Comparison of ENCODE assay signal across 21 cellular contexts in the genomic region with DNA sequence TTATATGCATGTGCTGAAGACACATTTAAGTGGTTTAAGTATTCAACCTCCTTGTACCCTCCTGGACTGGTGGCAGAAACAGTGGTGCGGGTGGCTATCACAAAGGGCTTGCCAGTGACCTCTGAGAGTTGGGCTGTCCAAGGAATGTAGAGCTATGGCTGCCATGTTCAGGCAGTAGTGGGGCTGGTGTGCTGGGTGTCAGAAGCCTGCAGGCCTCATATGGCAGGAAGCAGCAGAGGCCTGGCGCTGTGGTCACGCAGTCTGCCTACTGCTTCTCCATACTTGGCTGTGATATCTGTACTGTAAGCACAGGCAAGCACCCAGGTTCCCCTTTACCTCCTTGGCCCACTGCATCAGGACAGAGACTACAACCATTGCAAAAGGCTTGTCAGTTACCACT.
DNase-seq lines count a peak whose midpoint lies in the region; ATAC-seq, FAIRE-seq and TF ChIP-seq lines count a peak whose summit lies in the region.
"Had no signal": no experiment of that assay in that cellular context is flagged by ENCODE, and none has a peak within 500 bp of the region (broad histone marks: within the 10 kb centered on the region; RNA-seq: fewer than 3 reads in every experiment).

No MANE protein-coding gene starts in this region.

- TF ChIP-seq RAD21 in GM12878 (IDR thresholded peaks at IDR 0.05; ENCODE audit: insufficient read depth, low read depth, low read length): no peak

- WGBS in GM12878 (ENCODE audit: insufficient coverage, insufficient replicate concordance, low lambda C conversion rate, missing lambda C conversion rate): 51% methylated on average over 3 of the region's 3 CpGs
- WGBS in lower leg skin, 2 donors: 95 to 98% methylated on average over 3 of the region's 3 CpGs

- H3K4me1 ChIP-seq in DND-41 (ENCODE audit: insufficient read depth, low read length): no peaks in the 10 kb centered on the region
- no peaks in the 10 kb centered on the region for H3K4me1 ChIP-seq in GM12878 (ENCODE audit: control insufficient read depth, insufficient read depth, low read length)
- H3K4me1 ChIP-seq: BLaER1, Caco-2 had no signal

- H2AFZ ChIP-seq in DND-41 (ENCODE audit: low read depth, low read length): no peak overlapping the region
- no peak overlapping the region for H2AFZ ChIP-seq in GM12878 (ENCODE audit: control insufficient read depth, low read depth, low read length)
- H2AFZ ChIP-seq: GM23248 had no signal

- H3K9me3 ChIP-seq in DND-41 (ENCODE audit: insufficient read depth, low read length, severe bottlenecking) (no peaks in the 10 kb centered on the region), GM12878 (replicated peaks; ENCODE audit: control insufficient read depth, insufficient read depth, low read length) (no peaks in the 10 kb centered on the region)
- H3K9me3 ChIP-seq: Caco-2 had no signal

- H3K36me3 Mint-ChIP-seq in stimulated activated effector memory CD8-positive, alpha-beta T cell treated with anti-CD3 and anti-CD28 coated beads, Interleukin-12 subunit alpha, Interleukin-12 subunit beta, amount 100 ng/mL, for 72 hours: no peaks in the 10 kb centered on the region
- H3K36me3 Mint-ChIP-seq: CD4-positive, CD25-positive, alpha-beta regulatory T cell; CD8-positive, alpha-beta T cell had no signal

- CTCF ChIA-PET in GM12878 (lab: Yijun Ruan, JAX): interaction anchor here (1.2 kb wide), 1 partner anchor 14 kb away, joined by 3 read pairs; no protein-coding TSS in a partner anchor

- intact Hi-C loops in GM12878 (cut with micrococcal nuclease; ENCODE audit: unreplicated experiment) (no loop called here), lower leg skin (cut with DNase I; ENCODE audit: low total_unique reads) (no loop called here)

- no peak for DNase-seq in DND-41
- no peak for DNase-seq in GM12878 (ENCODE audit: low read depth, low spot score)
- DNase-seq in stimulated activated effector memory CD8-positive, alpha-beta T cell treated with anti-CD3 and anti-CD28 coated beads, Interleukin-12 subunit alpha, Interleukin-12 subunit beta, amount 100 ng/mL, for 72 hours (ENCODE audit: low spot score in 2 of 2): no peak
- DNase-seq in lower leg skin (ENCODE audit: low spot score in 2 of 2): no peak
- DNase-seq in cerebellum (ENCODE audit: low spot score): no peak
- no peak for DNase-seq in stimulated activated CD4-positive, alpha-beta T cell treated with anti-CD3 and anti-CD28 coated beads, Interleukin-12 subunit alpha, Interleukin-12 subunit beta, amount 100 ng/mL, for 4 hours
- DNase-seq: Caco-2; CD4-positive, CD25-positive, alpha-beta regulatory T cell; CD8-positive, alpha-beta T cell; DMS153; EL; GDM1; GM23248; H7; HCEC 1CT had no signal

- in situ Hi-C loops in GM12878 (cut with MboI): no loop called here

- no peaks in the 10 kb centered on the region for H4K20me1 ChIP-seq in DND-41 (ENCODE audit: insufficient read depth, low read length)
- H4K20me1 ChIP-seq in GM12878 (ENCODE audit: control insufficient read depth, insufficient read depth): no peaks in the 10 kb centered on the region
- H4K20me1 ChIP-seq: BLaER1 had no signal

- H3K4me1 Mint-ChIP-seq in stimulated activated effector memory CD8-positive, alpha-beta T cell treated with anti-CD3 and anti-CD28 coated beads, Interleukin-12 subunit alpha, Interleukin-12 subunit beta, amount 100 ng/mL, for 72 hours: no peaks in the 10 kb centered on the region
- H3K4me1 Mint-ChIP-seq: B cell; CD4-positive, CD25-positive, alpha-beta regulatory T cell had no signal

- ATAC-seq in DND-41 (ENCODE audit: insufficient read depth, low read depth) (peak; percentile 47; the same call in 1 of the 3 replicates), GM12878 (peak; percentile 53)
- ATAC-seq in stimulated activated effector memory CD8-positive, alpha-beta T cell treated with anti-CD3 and anti-CD28 coated beads, Interleukin-12 subunit alpha, Interleukin-12 subunit beta, amount 100 ng/mL, for 72 hours: peak; percentile 26
- ATAC-seq: CD8-positive, alpha-beta T cell had no signal

- H3K4me2 ChIP-seq in DND-41 (ENCODE audit: insufficient read depth, low read length) (no peak overlapping the region), GM12878 (ENCODE audit: control insufficient read depth, insufficient read depth) (no peak overlapping the region)
- H3K4me2 ChIP-seq: BLaER1 had no signal

- TF ChIP-seq CTCF in DND-41 (IDR thresholded peaks at IDR 0.05; ENCODE audit: borderline replicate concordance, extremely low read depth, low read length, poor library complexity, severe bottlenecking) (no peak), GM12878 (IDR thresholded peaks at IDR 0.05 in 2 of 3, conservative IDR thresholded peaks at IDR 0.05 in 1 of 3; ENCODE audit: control insufficient read depth in 2 of 3, extremely low read depth in 1 of 3, insufficient read depth in 1 of 3, low read depth in 3 of 3, low read length in 3 of 3) (no peak), lower leg skin (IDR thresholded peaks at IDR 0.05) (no peak)

- SMC1A ChIA-PET in GM12878 (lab: Charles Lee; ENCODE audit: uncharacterized antibody, unreplicated experiment): interaction anchor here (1.6 kb wide), 1 partner anchor 10 kb away, joined by 3 read pairs; no protein-coding TSS in a partner anchor

- no peak overlapping the region for H3K27ac Mint-ChIP-seq in stimulated activated effector memory CD8-positive, alpha-beta T cell treated with anti-CD3 and anti-CD28 coated beads, Interleukin-12 subunit alpha, Interleukin-12 subunit beta, amount 100 ng/mL, for 72 hours
- H3K27ac Mint-ChIP-seq: B cell; CD4-positive, CD25-positive, alpha-beta regulatory T cell; CD8-positive, alpha-beta T cell had no signal

- TF ChIP-seq POLR2A in GM12878 (IDR thresholded peaks at IDR 0.05; ENCODE audit: low read depth, low read length): no peak
- no peak for TF ChIP-seq POLR2A in lower leg skin (IDR thresholded peaks at IDR 0.05)

- H3K36me3 ChIP-seq in DND-41 (ENCODE audit: insufficient read depth, low read length) (no peaks in the 10 kb centered on the region), GM12878 (ENCODE audit: control insufficient read depth in 2 of 2, insufficient read depth in 2 of 2, low read length in 1 of 2) (no peaks in the 10 kb centered on the region)
- H3K36me3 ChIP-seq: BLaER1 had no signal

- no peaks in the 10 kb centered on the region for H3K27me3 ChIP-seq in DND-41 (ENCODE audit: insufficient read depth, low read length, poor library complexity)
- no peaks in the 10 kb centered on the region for H3K27me3 ChIP-seq in GM12878 (replicated peaks in 1 of 2; ENCODE audit: control insufficient read depth in 2 of 2, insufficient read depth in 2 of 2, low read length in 1 of 2)
- H3K27me3 ChIP-seq: BLaER1 had no signal

- H3K9ac ChIP-seq in DND-41 (ENCODE audit: low read depth, low read length): no peak overlapping the region
- H3K9ac ChIP-seq in GM12878 (ENCODE audit: control insufficient read depth, insufficient read depth, low read length): no peak overlapping the region
- H3K9ac ChIP-seq: BLaER1, GM23248 had no signal

- H3K4me3 ChIP-seq in DND-41 (ENCODE audit: low read depth in 1 of 2, low read length in 2 of 2) (no peak overlapping the region), GM12878 (no peak overlapping the region), lower leg skin (ENCODE audit: low read depth, poor library complexity, severe bottlenecking) (no peak overlapping the region)
- H3K4me3 ChIP-seq: BLaER1, GM23248 had no signal

- RAD21 ChIA-PET in GM12878 (lab: Charles Lee; ENCODE audit: unreplicated experiment): no interaction called here

- BruUV-seq in GM12878 (replicated peaks; lab: Mats Ljungman, UMichigan): no TSS peak

- H3K27ac ChIP-seq in DND-41 (ENCODE audit: low read length): no peak overlapping the region
- no peak overlapping the region for H3K27ac ChIP-seq in GM12878 (ENCODE audit: control insufficient read depth, insufficient read depth)
- H3K27ac ChIP-seq: 22Rv1, BLaER1, C4-2B, GM23248 had no signal

- H3K4me3 Mint-ChIP-seq in stimulated activated effector memory CD8-positive, alpha-beta T cell treated with anti-CD3 and anti-CD28 coated beads, Interleukin-12 subunit alpha, Interleukin-12 subunit beta, amount 100 ng/mL, for 72 hours: no peak overlapping the region
- H3K4me3 Mint-ChIP-seq: B cell; CD4-positive, CD25-positive, alpha-beta regulatory T cell; CD8-positive, alpha-beta T cell had no signal

- TF ChIP-seq EP300 in GM12878 (IDR thresholded peaks at IDR 0.05; ENCODE audit: borderline replicate concordance in 1 of 2, control insufficient read depth in 1 of 2, low read depth in 2 of 2, low read length in 2 of 2): no peak

- POLR2A ChIA-PET in GM12878 (lab: Charles Lee): no interaction called here

- peaks cover 32% of the 10 kb centered on the region for H3K9me3 Mint-ChIP-seq in stimulated activated effector memory CD8-positive, alpha-beta T cell treated with anti-CD3 and anti-CD28 coated beads, Interleukin-12 subunit alpha, Interleukin-12 subunit beta, amount 100 ng/mL, for 72 hours

- no peaks in the 10 kb centered on the region for H3K79me2 ChIP-seq in DND-41 (ENCODE audit: insufficient read depth, low read length)
- no peaks in the 10 kb centered on the region for H3K79me2 ChIP-seq in GM12878 (ENCODE audit: control insufficient read depth, insufficient read depth, low read length)

- FAIRE-seq in GM12878 (lab: Jason Lieb, UNC): no peak
- FAIRE-seq: A204.1, GM12892 had no signal

TF ChIP-seq in GM12878, 131 proteins besides CTCF, POLR2A, EP300 and RAD21 (continues in another document):
- TF ChIP-seq RFX5 (IDR thresholded peaks at IDR 0.05; ENCODE audit: low read depth, low read length) (no peak), ZNF274 (IDR thresholded peaks at IDR 0.05; ENCODE audit: insufficient read depth, insufficient read length) (no peak), YY1 (IDR thresholded peaks at IDR 0.05; ENCODE audit: low read depth, low read length) (no peak), HDAC6 (IDR thresholded peaks at IDR 0.05; ENCODE audit: unreplicated experiment) (no peak), MEF2A (IDR thresholded peaks at IDR 0.05; ENCODE audit: insufficient read depth, low read depth, low read length) (no peak), TCF7 (IDR thresholded peaks at IDR 0.05; ENCODE audit: borderline replicate concordance) (no peak), SPI1 (IDR thresholded peaks at IDR 0.05; ENCODE audit: borderline replicate concordance, insufficient read depth, low read depth, low read length) (no peak), EED (IDR thresholded peaks at IDR 0.05; ENCODE audit: low read depth) (no peak), NFIC (IDR thresholded peaks at IDR 0.05; ENCODE audit: low read depth, low read length) (no peak), ZNF217 (IDR thresholded peaks at IDR 0.05) (no peak)
